In genomic region chr5:116421080-116421629, GRCh38 we compare ENCODE assay signal across 20 cellular contexts.
"Had no signal": no experiment of that assay in that cellular context is flagged by ENCODE, and none has a peak within 500 bp of the region (broad histone marks: within the 10 kb centered on the region; RNA-seq: fewer than 3 reads in every experiment).

No MANE protein-coding gene starts in this region.

- H3K4me3 ChIP-seq: PC-9 had no signal

- DNase-seq: activated CD4-positive, alpha-beta T cell treated with anti-CD3 and anti-CD28 coated beads for 48 hours; activated CD4-positive, alpha-beta T cell treated with anti-CD3 and anti-CD28 coated beads, Interleukin-2, amount 50 U/mL, for 4 hours; activated CD4-positive, CD25-positive, alpha-beta regulatory T cell treated with anti-CD3 and anti-CD28 coated beads, Interleukin-2, amount 50 U/mL, for 72 hours; activated CD8-positive, alpha-beta memory T cell treated with anti-CD3 and anti-CD28 coated beads, Interleukin-2, amount 10 ng/mL, durations not matched to agents 7 days and 5 days; activated CD8-positive, alpha-beta T cell treated with anti-CD3 and anti-CD28 coated beads, Interleukin-2, amount 10 ng/mL, durations not matched to agents 7 days and 5 days; activated effector memory CD4-positive, alpha-beta T cell treated with anti-CD3 and anti-CD28 coated beads, Interleukin-2, amount 50 U/mL, for 16 hours; activated naive CD4-positive, alpha-beta T cell treated with Interleukin-2 at 50 U/mL for 16 hours; activated T-cell treated with anti-CD3 and anti-CD28 coated beads, Interleukin-2, amount 50 U/mL, for 24 hours; central memory CD4-positive, alpha-beta T cell; Kasumi-1; NCI-H1105 treated with DMSO at 0.1 percent for 48 hours; NCI-H1436 treated with DMSO at 0.1 percent for 48 hours; NCI-H187; NCI-H446; NCI-H524; PC-9; SIG-M5; T-helper 17 cell; T-helper 9 cell had no signal

- H3K4me1 Mint-ChIP-seq: activated CD8-positive, alpha-beta memory T cell treated with anti-CD3 and anti-CD28 coated beads, Interleukin-2, amount 10 ng/mL, durations not matched to agents 7 days and 5 days; T-helper 17 cell had no signal

- H3K36me3 Mint-ChIP-seq: activated CD8-positive, alpha-beta memory T cell treated with anti-CD3 and anti-CD28 coated beads, Interleukin-2, amount 10 ng/mL, durations not matched to agents 7 days and 5 days had no signal

- H3K27ac Mint-ChIP-seq: activated CD8-positive, alpha-beta memory T cell treated with anti-CD3 and anti-CD28 coated beads, Interleukin-2, amount 10 ng/mL, durations not matched to agents 7 days and 5 days; activated CD8-positive, alpha-beta T cell treated with anti-CD3 and anti-CD28 coated beads, Interleukin-2, amount 10 ng/mL, durations not matched to agents 7 days and 5 days; activated naive CD4-positive, alpha-beta T cell treated with anti-CD3 and anti-CD28 coated beads, Interleukin-2, amount 50 U/mL, for 72 hours; activated T-cell treated with anti-CD3 and anti-CD28 coated beads, Interleukin-2, amount 50 U/mL, for 24 hours; T-helper 17 cell had no signal

- H3K4me3 Mint-ChIP-seq: activated CD8-positive, alpha-beta memory T cell treated with anti-CD3 and anti-CD28 coated beads, Interleukin-2, amount 10 ng/mL, durations not matched to agents 7 days and 5 days; activated CD8-positive, alpha-beta T cell treated with anti-CD3 and anti-CD28 coated beads, Interleukin-2, amount 10 ng/mL, durations not matched to agents 7 days and 5 days; activated T-cell treated with anti-CD3 and anti-CD28 coated beads, Interleukin-2, amount 50 U/mL, for 24 hours; T-helper 17 cell had no signal

- H3K9me3 Mint-ChIP-seq: activated T-cell treated with anti-CD3 and anti-CD28 coated beads, Interleukin-2, amount 50 U/mL, for 24 hours had no signal

- ATAC-seq: activated CD8-positive, alpha-beta memory T cell treated with anti-CD3 and anti-CD28 coated beads, Interleukin-2, amount 10 ng/mL, durations not matched to agents 7 days and 5 days; activated CD8-positive, alpha-beta T cell treated with anti-CD3 and anti-CD28 coated beads, Interleukin-2, amount 10 ng/mL, durations not matched to agents 7 days and 5 days; activated naive CD4-positive, alpha-beta T cell treated with anti-CD3 and anti-CD28 coated beads, Interleukin-2, amount 50 U/mL, for 72 hours; T-helper 17 cell had no signal

- H3K27me3 Mint-ChIP-seq: activated CD8-positive, alpha-beta memory T cell treated with anti-CD3 and anti-CD28 coated beads, Interleukin-2, amount 10 ng/mL, durations not matched to agents 7 days and 5 days; activated T-cell treated with anti-CD3 and anti-CD28 coated beads, Interleukin-2, amount 50 U/mL, for 24 hours; T-helper 17 cell had no signal
